Comparison of ENCODE assay signal across 1 cellular context in genomic region chr21:45555251-45555556, GRCh38.
TF ChIP-seq lines count a peak whose summit lies in the region.

No MANE protein-coding gene starts in this region.

TF ChIP-seq in K562, 482 proteins besides CTCF, POLR2A, EP300 and RAD21:
- TF ChIP-seq VEZF1 (CRISPR knock-in tag; IDR thresholded peaks at IDR 0.05) = peak; percentile 79; the same call in 1 of the 2 replicates
- no peak for TF ChIP-seq STAT6 (CRISPR knock-in tag; IDR thresholded peaks at IDR 0.05)
- TF ChIP-seq PCBP1 (IDR thresholded peaks at IDR 0.05; ENCODE audit: low read depth, low read length, poor library complexity, severe bottlenecking) = peak; percentile 32
- TF ChIP-seq SMARCA5 (IDR thresholded peaks at IDR 0.05) = no peak
